ENCODE assay signal across 8 cellular contexts in genomic region chr14:22830329-22831010, GRCh38. TPM values are rescaled to one million over a fixed set of nuclear protein-coding genes. Genes with fewer than 3 reads are reported as not detected.
DNase-seq lines count a peak whose midpoint lies in the region; ATAC-seq and TF ChIP-seq lines count a peak whose summit lies in the region.

No MANE protein-coding gene starts in this region.

- H3K36me3 ChIP-seq in MM.1S (replicated peaks; ENCODE audit: insufficient read depth, low read length) (no peaks in the 10 kb centered on the region), duodenal mucosa (ENCODE audit: control insufficient read depth in 1 of 2, insufficient read depth in 2 of 2, low read length in 2 of 2) (peaks cover 4 to 16% of the 10 kb centered on the region in 2 donors)

- H3K27ac Mint-ChIP-seq in CD14-positive monocyte (peak overlapping the region; percentile 60 to 96 (median 93)), nephron progenitor cell (no peak overlapping the region)

- no peak for TF ChIP-seq CTCF in CD14-positive monocyte (IDR thresholded peaks at IDR 0.05)
- no peak for TF ChIP-seq CTCF in MM.1S (IDR thresholded peaks at IDR 0.05; ENCODE audit: low read length)
- TF ChIP-seq CTCF in nephron progenitor cell (IDR thresholded peaks at IDR 0.05): no peak

- peak overlapping the region; percentile 94 for H2AFZ ChIP-seq in MM.1S (ENCODE audit: low read length)

- no peaks in the 10 kb centered on the region for H3K9me2 ChIP-seq in MM.1S (replicated peaks; ENCODE audit: insufficient read depth, low read length)

- H3K4me1 ChIP-seq in MM.1S (ENCODE audit: low read length): no peaks in the 10 kb centered on the region
- peaks cover 10% of the 10 kb centered on the region in 2 donors for H3K4me1 ChIP-seq in duodenal mucosa (ENCODE audit: control insufficient read depth in 1 of 2, insufficient read depth in 2 of 2, low read length in 2 of 2)

- H3K27me3 Mint-ChIP-seq in CD14-positive monocyte (ENCODE audit: low read depth in 3 of 3) (peaks cover 2 to 6% (median 3%) of the 10 kb centered on the region in 3 donors), nephron progenitor cell (ENCODE audit: low read depth, poor library complexity) (no peaks in the 10 kb centered on the region)

- no peaks in the 10 kb centered on the region for H4K20me1 ChIP-seq in MM.1S (ENCODE audit: insufficient read depth, low read length)

- H3K4me3 Mint-ChIP-seq in CD14-positive monocyte (peak overlapping the region; percentile 90 to 96), nephron progenitor cell (peak overlapping the region; percentile 94)

- peaks cover 16% of the 10 kb centered on the region for H3K4me1 Mint-ChIP-seq in CD14-positive monocyte
- peaks cover 35% of the 10 kb centered on the region for H3K4me1 Mint-ChIP-seq in nephron progenitor cell

- H3K9ac ChIP-seq in MM.1S (ENCODE audit: low read length) (peak overlapping the region; percentile 87), duodenal mucosa (ENCODE audit: low read depth in 1 of 2, low read length in 2 of 2) (peak overlapping the region; percentile 89 to 94)

- peak overlapping the region; percentile 49; the same call in 1 of the 2 replicates for H3K27ac ChIP-seq in MM.1S (ENCODE audit: low read length)
- no peak overlapping the region for H3K27ac ChIP-seq in duodenal mucosa (ENCODE audit: low read depth, low read length)

- ATAC-seq in sciatic nerve: no peak

- H3K4me3 ChIP-seq in MM.1S (ENCODE audit: low read length) (peak overlapping the region; percentile 85), duodenal mucosa (ENCODE audit: low read depth in 1 of 2, low read length in 2 of 2) (peak overlapping the region; percentile 89 to 99)

- H3K27me3 ChIP-seq in MM.1S (replicated peaks; ENCODE audit: insufficient read depth, low read length) (no peaks in the 10 kb centered on the region), duodenal mucosa (ENCODE audit: control insufficient read depth in 1 of 2, insufficient read depth in 2 of 2, low read length in 2 of 2) (no peaks in the 10 kb centered on the region)

- H3K36me3 Mint-ChIP-seq in CD14-positive monocyte (peaks cover 32 to 33% of the 10 kb centered on the region in 2 donors), nephron progenitor cell (ENCODE audit: low read depth) (peaks cover 33% of the 10 kb centered on the region)

- no peak for DNase-seq in CD14-positive monocyte (ENCODE audit: low spot score)
- DNase-seq in MM.1S: no peak
- DNase-seq in nephron progenitor cell: no peak
- DNase-seq in KG1 (lab: John Stamatoyannopoulos, UW): no peak
- DNase-seq in NOMO-1 treated with DMSO at 0.1 percent for 48 hours (lab: John Stamatoyannopoulos, UW; ENCODE audit: unreplicated experiment): no peak
- DNase-seq in NCI-H1048 (lab: John Stamatoyannopoulos, UW): no peak
- DNase-seq in sciatic nerve (ENCODE audit: low spot score): no peak

- H3K4me2 ChIP-seq in MM.1S (ENCODE audit: low read depth, low read length): peak overlapping the region; percentile 59; the same call in 1 of the 2 replicates

- intact Hi-C loops in CD14-positive monocyte (cut with micrococcal nuclease) (no loop called here), sciatic nerve (cut with DNase I) (no loop called here)

- H3K9me3 ChIP-seq in MM.1S (replicated peaks; ENCODE audit: insufficient read depth, low read length) (no peaks in the 10 kb centered on the region), duodenal mucosa (ENCODE audit: control insufficient read depth in 1 of 2, low read length in 2 of 2) (no peaks in the 10 kb centered on the region)

- H3K79me2 ChIP-seq in MM.1S (ENCODE audit: low read length): peaks cover 13% of the 10 kb centered on the region

- H3F3A ChIP-seq in MM.1S (ENCODE audit: insufficient read depth, low read length): no peaks in the 10 kb centered on the region

- H3K9me3 Mint-ChIP-seq in CD14-positive monocyte (peaks cover 0 to 7% (median 0%) of the 10 kb centered on the region in 7 donors), nephron progenitor cell (no peaks in the 10 kb centered on the region)

RNA-seq across cellular contexts. Expression of gene MRPL52, which starts 0.8 kb away (rescaled TPM):
- 100 to 1,000 TPM; 130 to 164 TPM for polyA plus RNA-seq in CD14-positive monocyte
- total RNA-seq in sciatic nerve: 34.0 TPM

RNA-seq across cellular contexts. Expression of gene MMP14, which starts 5.9 kb away (rescaled TPM):
- under 1 TPM; 0.14 to 0.44 TPM for polyA plus RNA-seq in CD14-positive monocyte
- total RNA-seq in sciatic nerve: 138 TPM

RNA-seq across cellular contexts. Expression of gene SLC7A7, which starts 15.2 kb away (rescaled TPM):
- 100 to 1,000 TPM; 262 to 371 TPM for polyA plus RNA-seq in CD14-positive monocyte
- 9.7 TPM for total RNA-seq in sciatic nerve

RNA-seq across cellular contexts. Expression of gene LRP10, which starts 41.1 kb away (rescaled TPM):
- 10 to 100 TPM; 39.0 to 51.5 TPM for polyA plus RNA-seq in CD14-positive monocyte
- total RNA-seq in sciatic nerve: 106 TPM

RNA-seq across cellular contexts. Expression of gene REM2, which starts 52.6 kb away (rescaled TPM):
- polyA plus RNA-seq in CD14-positive monocyte: not detected
- 0.62 TPM for total RNA-seq in sciatic nerve
